Comparison of ENCODE assay signal across 8 cellular contexts in genomic region chr4:184471872-184472539, GRCh38.
DNase-seq lines count a peak whose midpoint lies in the region; ATAC-seq and TF ChIP-seq lines count a peak whose summit lies in the region.

No MANE protein-coding gene starts in this region.

- H3K4me1 Mint-ChIP-seq in T-helper 2 cell treated with Interferon-gamma antibody and Interleukin-4, amounts not matched to agents 5 μg/mL and 100 μg/mL, for 36 hours (ENCODE audit: low read depth), result peaks cover 40% of the 10 kb centered on the region

- H3K36me3 Mint-ChIP-seq in T-helper 2 cell treated with Interferon-gamma antibody and Interleukin-4, amounts not matched to agents 5 μg/mL and 100 μg/mL, for 36 hours (ENCODE audit: low read depth), result peaks cover 44% of the 10 kb centered on the region

- peak overlapping the region; percentile 88 for H3K4me3 Mint-ChIP-seq in T-helper 2 cell treated with Interferon-gamma antibody and Interleukin-4, amounts not matched to agents 5 μg/mL and 100 μg/mL, for 36 hours

- H3K4me3 ChIP-seq in epithelial cell of esophagus (ENCODE audit: low read length) (peak overlapping the region; percentile 64), neuron (ENCODE audit: low read length) (peak overlapping the region; percentile 90)

- H3K9me3 ChIP-seq in neuron (ENCODE audit: low read length), result no peaks in the 10 kb centered on the region

- no peaks in the 10 kb centered on the region for H3K9me3 Mint-ChIP-seq in T-helper 2 cell treated with Interferon-gamma antibody and Interleukin-4, amounts not matched to agents 5 μg/mL and 100 μg/mL, for 36 hours

- H2AFZ ChIP-seq in neuron (ENCODE audit: low read depth, low read length), result peak overlapping the region; percentile 68

- peaks cover 29% of the 10 kb centered on the region for H3K4me1 ChIP-seq in neuron (ENCODE audit: insufficient read depth, low read length)

- H3K27ac Mint-ChIP-seq in T-helper 2 cell treated with Interferon-gamma antibody and Interleukin-4, amounts not matched to agents 5 μg/mL and 100 μg/mL, for 36 hours, result peak overlapping the region; percentile 80

- DNase-seq in CD1c-positive myeloid dendritic cell (ENCODE audit: extremely low spot score), result peak; percentile 4
- DNase-seq in T-helper 2 cell treated with Interferon-gamma antibody and Interleukin-4, amounts not matched to agents 5 μg/mL and 100 μg/mL, for 36 hours (ENCODE audit: low spot score), result no peak
- peak; percentile 19 for DNase-seq in epithelial cell of esophagus (ENCODE audit: low read depth)
- no peak for DNase-seq in ecto neural progenitor cell (ENCODE audit: low spot score)
- no peak for DNase-seq in NOMO-1 treated with dmso at 0.1 percent for 144 hours (lab: John Stamatoyannopoulos, UW; ENCODE audit: unreplicated experiment)
- DNase-seq in SW 1271 (lab: John Stamatoyannopoulos, UW), result no peak

- no peak for TF ChIP-seq CTCF in epithelial cell of esophagus (IDR thresholded peaks at IDR 0.05; ENCODE audit: insufficient read depth, low read depth, low read length, missing control alignments)

- peak; percentile 9 for ATAC-seq in GM21528 (IDR thresholded peaks at IDR 0.05; ENCODE audit: low FRiP score, unreplicated experiment)

- H3K27me3 Mint-ChIP-seq in T-helper 2 cell treated with Interferon-gamma antibody and Interleukin-4, amounts not matched to agents 5 μg/mL and 100 μg/mL, for 36 hours (ENCODE audit: low read depth), result no peaks in the 10 kb centered on the region

- H3K27me3 ChIP-seq in neuron (ENCODE audit: insufficient read depth, low read length), result no peaks in the 10 kb centered on the region

- no peaks in the 10 kb centered on the region for H3K36me3 ChIP-seq in neuron (ENCODE audit: insufficient read depth, low read length)

Comparison
In these comparisons a context has a peak if more than half of its experiments do, and no peak if none do; other contexts are left out.
1. DNase-seq: peak in CD1c-positive myeloid dendritic cell (single experiment) and epithelial cell of esophagus (single experiment); none in T-helper 2 cell treated with Interferon-gamma antibody and Interleukin-4, amounts not matched to agents 5 μg/mL and 100 μg/mL, for 36 hours (single experiment), ecto neural progenitor cell (single experiment), NOMO-1 treated with dmso at 0.1 percent for 144 hours (single experiment) and SW 1271 (0 of 2).